ENCODE assay signal across 9 cellular contexts in genomic region chr9:131417264-131418142, GRCh38. TPM values are rescaled to one million over a fixed set of nuclear protein-coding genes. Genes with fewer than 3 reads are reported as not detected.
DNase-seq lines count a peak whose midpoint lies in the region; ATAC-seq and TF ChIP-seq lines count a peak whose summit lies in the region.
"Had no signal": no experiment of that assay in that cellular context is flagged by ENCODE, and none has a peak within 500 bp of the region (broad histone marks: within the 10 kb centered on the region; RNA-seq: fewer than 3 reads in every experiment).

No MANE protein-coding gene starts in this region.

- no peaks in the 10 kb centered on the region for H3K9me2 ChIP-seq in OCI-LY1 (ENCODE audit: low read depth, low read length)

- no peaks in the 10 kb centered on the region for H3K27me3 Mint-ChIP-seq in endodermal cell (ENCODE audit: insufficient read depth)

- H3K27ac Mint-ChIP-seq in endodermal cell: peak overlapping the region; percentile 94

- TF ChIP-seq CTCF in OCI-LY1 (IDR thresholded peaks at IDR 0.05; ENCODE audit: low read length): no peak
- TF ChIP-seq CTCF in endodermal cell (conservative IDR thresholded peaks at IDR 0.05): no peak

- H3K9me3 ChIP-seq in OCI-LY1 (ENCODE audit: low read length): no peaks in the 10 kb centered on the region
- peaks cover 25% of the 10 kb centered on the region for H3K9me3 ChIP-seq in endodermal cell (ENCODE audit: control insufficient read depth, low read length)

- no peaks in the 10 kb centered on the region for H3F3A ChIP-seq in OCI-LY1 (ENCODE audit: insufficient read depth, low read length)

- H3K36me3 Mint-ChIP-seq in endodermal cell (ENCODE audit: low read depth): peaks cover 40% of the 10 kb centered on the region

- H3K4me3 ChIP-seq in OCI-LY1 (ENCODE audit: low read depth, low read length, poor library complexity, severe bottlenecking) (peak overlapping the region; percentile 17), endodermal cell (ENCODE audit: low read length) (peak overlapping the region; percentile 14), rectal smooth muscle tissue (ENCODE audit: low read length) (peak overlapping the region; percentile 6)

- H3K9ac ChIP-seq in OCI-LY1 (ENCODE audit: low read length) (peak overlapping the region; percentile 40; the same call in 1 of the 2 replicates), endodermal cell (ENCODE audit: extremely low read depth, low read length, poor library complexity, severe bottlenecking) (peak overlapping the region; percentile 57), rectal smooth muscle tissue (ENCODE audit: low read length) (no peak overlapping the region)

- H3K27ac ChIP-seq in OCI-LY1 (ENCODE audit: low read depth, low read length, poor library complexity, severe bottlenecking) (peak overlapping the region; percentile 85), endodermal cell (ENCODE audit: low read depth, low read length) (peak overlapping the region; percentile 82), rectal smooth muscle tissue (ENCODE audit: low read depth, low read length) (peak overlapping the region; percentile 37)
- H3K27ac ChIP-seq: foreskin keratinocyte had no signal

- H3K79me2 ChIP-seq in OCI-LY1 (ENCODE audit: insufficient read depth, low read length): peaks cover 97% of the 10 kb centered on the region

- no peak for ATAC-seq in GM18511 (IDR thresholded peaks at IDR 0.05; ENCODE audit: unreplicated experiment)
- ATAC-seq: foreskin keratinocyte had no signal

- H3K36me3 ChIP-seq in OCI-LY1 (ENCODE audit: insufficient read depth, low read length): peaks cover 47% of the 10 kb centered on the region
- H3K36me3 ChIP-seq in endodermal cell (ENCODE audit: control insufficient read depth, insufficient read depth, low read length): peaks cover 69% of the 10 kb centered on the region
- H3K36me3 ChIP-seq in rectal smooth muscle tissue (ENCODE audit: control insufficient read depth, insufficient read depth, low read length): no peaks in the 10 kb centered on the region

- H3K9me3 Mint-ChIP-seq in endodermal cell: peaks cover 12% of the 10 kb centered on the region

- H3K4me3 Mint-ChIP-seq in endodermal cell: no peak overlapping the region

- no peak overlapping the region for H2AFZ ChIP-seq in OCI-LY1 (ENCODE audit: low read length)

- no peaks in the 10 kb centered on the region for H3K27me3 ChIP-seq in OCI-LY1 (ENCODE audit: insufficient read depth, low read length)
- H3K27me3 ChIP-seq in endodermal cell (ENCODE audit: control insufficient read depth, insufficient read depth, low read length, poor library complexity, severe bottlenecking): no peaks in the 10 kb centered on the region
- no peaks in the 10 kb centered on the region for H3K27me3 ChIP-seq in rectal smooth muscle tissue (ENCODE audit: control insufficient read depth, insufficient read depth, low read length)
- H3K27me3 ChIP-seq: foreskin keratinocyte had no signal

- H4K20me1 ChIP-seq in OCI-LY1 (ENCODE audit: insufficient read depth, low read length): 0 out of 2 replicates have a peak, but pooled peaks cover 3% of the 10 kb centered on the region

- DNase-seq in ELF-1 (ENCODE audit: low read depth, low spot score): peak; percentile 30
- no peak for DNase-seq in endodermal cell
- DNase-seq in retina: no peak
- no peak for DNase-seq in NCI-H2196 (lab: John Stamatoyannopoulos, UW; ENCODE audit: unreplicated experiment)
- DNase-seq in dedifferentiated amniotic fluid mesenchymal stem cell (ENCODE audit: extremely low spot score): no peak
- DNase-seq: foreskin keratinocyte had no signal

- WGBS in endodermal cell (ENCODE audit: insufficient coverage in 1 of 2, insufficient read length in 1 of 2), 2 experiments: 87 to 96% methylated on average over 9 to 13 of the region's 13 CpGs

- peak overlapping the region; percentile 55 for H3K4me2 ChIP-seq in OCI-LY1 (ENCODE audit: low read length)

- H3K4me1 Mint-ChIP-seq in endodermal cell: peaks cover 59% of the 10 kb centered on the region

- peaks cover 77% of the 10 kb centered on the region for H3K4me1 ChIP-seq in OCI-LY1 (ENCODE audit: insufficient read depth, low read length, severe bottlenecking)
- H3K4me1 ChIP-seq in endodermal cell (ENCODE audit: control insufficient read depth, insufficient read depth, low read length): peaks cover 32% of the 10 kb centered on the region
- peaks cover 39% of the 10 kb centered on the region for H3K4me1 ChIP-seq in rectal smooth muscle tissue (ENCODE audit: control insufficient read depth, insufficient read depth, low read length)

RNA-seq across cellular contexts. Expression of gene PRRC2B, which starts 23.6 kb away (rescaled TPM):
- total RNA-seq in endodermal cell: 100 to 1,000 TPM; 309 to 334 TPM
- 182 TPM for polyA plus RNA-seq in endodermal cell (2013, experiment 1 of 2)
- 205 TPM for polyA plus RNA-seq in endodermal cell (2013, experiment 2 of 2)
